Comparison of ENCODE assay signal across 20 cellular contexts in genomic region chr18:25915907-25916306, GRCh38.
DNase-seq lines count a peak whose midpoint lies in the region; ATAC-seq and TF ChIP-seq lines count a peak whose summit lies in the region.
"Had no signal": no experiment of that assay in that cellular context is flagged by ENCODE, and none has a peak within 500 bp of the region (broad histone marks: within the 10 kb centered on the region; RNA-seq: fewer than 3 reads in every experiment).

No MANE protein-coding gene starts in this region.

- ATAC-seq in HG02973 (IDR thresholded peaks at IDR 0.05; ENCODE audit: unreplicated experiment) (no peak), HG03469 (IDR thresholded peaks at IDR 0.05; ENCODE audit: unreplicated experiment) (no peak)
- ATAC-seq: activated CD4-positive, alpha-beta T cell treated with anti-CD3 and anti-CD28 coated beads for 36 hours; left lung; stimulated activated naive CD8-positive, alpha-beta T cell treated with anti-CD3 and anti-CD28 coated beads, Interleukin-15, Interleukin-2, amounts not matched to agents 100 U/mL and 50 U/mL, for 24 hours had no signal

- H3K4me2 ChIP-seq in mammary epithelial cell (ENCODE audit: insufficient read depth, low read depth, low read length) (no peak overlapping the region), MM.1S (ENCODE audit: low read depth, low read length) (no peak overlapping the region), smooth muscle cell (no peak overlapping the region)

- H3K36me3 ChIP-seq in mammary epithelial cell (ENCODE audit: insufficient read depth, low read length) (no peaks in the 10 kb centered on the region), breast epithelium (no peaks in the 10 kb centered on the region), MM.1S (replicated peaks; ENCODE audit: insufficient read depth, low read length) (no peaks in the 10 kb centered on the region), endodermal cell (ENCODE audit: control insufficient read depth, insufficient read depth, low read length) (no peaks in the 10 kb centered on the region), smooth muscle cell (ENCODE audit: low read depth) (no peaks in the 10 kb centered on the region)
- H3K36me3 ChIP-seq: left lung, vagina had no signal

- 67% methylated on average over 4 of the region's 4 CpGs for WGBS in mammary epithelial cell (ENCODE audit: low coverage, missing lambda C conversion rate)
- WGBS in endodermal cell (ENCODE audit: insufficient coverage in 1 of 2, insufficient read length in 1 of 2), 2 experiments: 85% methylated on average over 3 of the region's 4 CpGs; no CpG with 5 or more reads in 1 of the 2 experiments
- WGBS in smooth muscle cell (ENCODE audit: low lambda C conversion rate): 95% methylated on average over 4 of the region's 4 CpGs

- H3K36me3 Mint-ChIP-seq in endodermal cell (ENCODE audit: low read depth): no peaks in the 10 kb centered on the region
- H3K36me3 Mint-ChIP-seq: activated naive CD4-positive, alpha-beta T cell treated with anti-CD3 and anti-CD28 coated beads, Interleukin-2, amount 50 U/mL, for 24 hours had no signal

- H3K4me1 ChIP-seq in mammary epithelial cell (ENCODE audit: insufficient read depth, low read length): no peaks in the 10 kb centered on the region
- no peaks in the 10 kb centered on the region for H3K4me1 ChIP-seq in breast epithelium
- no peaks in the 10 kb centered on the region for H3K4me1 ChIP-seq in MM.1S (ENCODE audit: low read length)
- H3K4me1 ChIP-seq in endodermal cell (ENCODE audit: control insufficient read depth, insufficient read depth, low read length): no peaks in the 10 kb centered on the region
- no peaks in the 10 kb centered on the region for H3K4me1 ChIP-seq in smooth muscle cell (ENCODE audit: low read depth)
- H3K4me1 ChIP-seq: left lung, parathyroid adenoma, vagina had no signal

- CTCF ChIA-PET in mammary epithelial cell (lab: Charles Lee; ENCODE audit: low non-redundant PET): no interaction called here

- no peak for TF ChIP-seq POLR2A in breast epithelium (IDR thresholded peaks at IDR 0.05)

- in situ Hi-C loops in mammary epithelial cell (cut with MboI; ENCODE audit: low sequenced_read_pairs in 2 of 2): no loop called here

- peaks cover 2% of the 10 kb centered on the region for H3K27me3 Mint-ChIP-seq in endodermal cell (ENCODE audit: insufficient read depth)

- no peak overlapping the region for H3K4me3 ChIP-seq in mammary epithelial cell (replicated peaks in 1 of 3; ENCODE audit: insufficient read depth in 1 of 3, low read depth in 2 of 3, low read length in 3 of 3)
- H3K4me3 ChIP-seq in breast epithelium: no peak overlapping the region
- H3K4me3 ChIP-seq in MM.1S (ENCODE audit: low read length): no peak overlapping the region
- no peak overlapping the region for H3K4me3 ChIP-seq in endodermal cell (ENCODE audit: low read length)
- H3K4me3 ChIP-seq in smooth muscle cell: no peak overlapping the region
- H3K4me3 ChIP-seq: left lung, vagina had no signal

- H3K9me3 ChIP-seq in mammary epithelial cell (replicated peaks; ENCODE audit: insufficient read depth, low read length) (no peaks in the 10 kb centered on the region), breast epithelium (no peaks in the 10 kb centered on the region), MM.1S (replicated peaks; ENCODE audit: insufficient read depth, low read length) (no peaks in the 10 kb centered on the region), endodermal cell (ENCODE audit: control insufficient read depth, low read length) (no peaks in the 10 kb centered on the region), smooth muscle cell (replicated peaks; ENCODE audit: low read depth) (no peaks in the 10 kb centered on the region)
- H3K9me3 ChIP-seq: left lung, vagina had no signal

- TF ChIP-seq CTCF in mammary epithelial cell (conservative IDR thresholded peaks at IDR 0.05 in 1 of 2, IDR thresholded peaks at IDR 0.05 in 1 of 2; ENCODE audit: extremely low read depth in 1 of 2, insufficient read depth in 1 of 2, low read depth in 1 of 2, low read length in 2 of 2) (peak; percentile 15 to 21), breast epithelium (IDR thresholded peaks at IDR 0.05) (no peak), MM.1S (IDR thresholded peaks at IDR 0.05; ENCODE audit: low read length) (peak; percentile 36), endodermal cell (conservative IDR thresholded peaks at IDR 0.05) (peak; percentile 73), smooth muscle cell (IDR thresholded peaks at IDR 0.05; ENCODE audit: borderline replicate concordance, insufficient read depth, poor library complexity, severe bottlenecking) (peak; percentile 17)

- H3K9me3 Mint-ChIP-seq in endodermal cell: no peaks in the 10 kb centered on the region
- H3K9me3 Mint-ChIP-seq: activated naive CD4-positive, alpha-beta T cell treated with anti-CD3 and anti-CD28 coated beads, Interleukin-2, amount 50 U/mL, for 24 hours had no signal

- H4K20me1 ChIP-seq in mammary epithelial cell (ENCODE audit: insufficient read depth, low read length): no peaks in the 10 kb centered on the region
- H4K20me1 ChIP-seq in MM.1S (ENCODE audit: insufficient read depth, low read length): no peaks in the 10 kb centered on the region
- H4K20me1 ChIP-seq in smooth muscle cell (ENCODE audit: low read depth): no peaks in the 10 kb centered on the region

- no peaks in the 10 kb centered on the region for H3K4me1 Mint-ChIP-seq in endodermal cell
- H3K4me1 Mint-ChIP-seq: activated CD4-positive, alpha-beta T cell treated with anti-CD3 and anti-CD28 coated beads for 36 hours; activated naive CD4-positive, alpha-beta T cell treated with anti-CD3 and anti-CD28 coated beads, Interleukin-2, amount 50 U/mL, for 24 hours had no signal

- H3K9me2 ChIP-seq in MM.1S (replicated peaks; ENCODE audit: insufficient read depth, low read length): no peaks in the 10 kb centered on the region

- H3K79me2 ChIP-seq in mammary epithelial cell (ENCODE audit: insufficient read depth, low read length) (no peaks in the 10 kb centered on the region), MM.1S (ENCODE audit: low read length) (no peaks in the 10 kb centered on the region), smooth muscle cell (ENCODE audit: low read depth) (no peaks in the 10 kb centered on the region)
- H3K79me2 ChIP-seq: parathyroid adenoma had no signal

- H3F3A ChIP-seq in MM.1S (ENCODE audit: insufficient read depth, low read length): no peaks in the 10 kb centered on the region
- no peaks in the 10 kb centered on the region for H3F3A ChIP-seq in smooth muscle cell (ENCODE audit: low read depth)

- no TSS peak for BruUV-seq in mammary epithelial cell (replicated peaks; lab: Mats Ljungman, UMichigan)

- intact Hi-C loops in mammary epithelial cell (cut with micrococcal nuclease) (no loop called here), breast epithelium (cut with DNase I; ENCODE audit: low total_unique reads) (loop anchor here (10.0 kb wide), 1 partner anchor 1859 kb away; no protein-coding TSS in a partner anchor)

- no peak overlapping the region for H2AFZ ChIP-seq in mammary epithelial cell (ENCODE audit: low read depth, low read length)
- no peak overlapping the region for H2AFZ ChIP-seq in MM.1S (ENCODE audit: low read length)
- H2AFZ ChIP-seq in smooth muscle cell (ENCODE audit: low read depth): no peak overlapping the region
- H2AFZ ChIP-seq: parathyroid adenoma had no signal

- H3K4me3 Mint-ChIP-seq in endodermal cell: no peak overlapping the region
- H3K4me3 Mint-ChIP-seq: activated CD4-positive, alpha-beta T cell treated with anti-CD3 and anti-CD28 coated beads for 36 hours; activated naive CD4-positive, alpha-beta T cell treated with anti-CD3 and anti-CD28 coated beads, Interleukin-2, amount 50 U/mL, for 24 hours had no signal

- no peak overlapping the region for H3K27ac Mint-ChIP-seq in endodermal cell
- H3K27ac Mint-ChIP-seq: activated CD4-positive, alpha-beta T cell treated with anti-CD3 and anti-CD28 coated beads for 36 hours; activated naive CD4-positive, alpha-beta T cell treated with anti-CD3 and anti-CD28 coated beads, Interleukin-2, amount 50 U/mL, for 24 hours had no signal

- DNase-seq in mammary epithelial cell (no peak), breast epithelium (ENCODE audit: low spot score in 2 of 2) (no peak), MM.1S (no peak), endodermal cell (no peak), smooth muscle cell (lab: John Stamatoyannopoulos, UW; ENCODE audit: unreplicated experiment) (no peak), nucleus accumbens (lab: John Stamatoyannopoulos, UW) (no peak)
- DNase-seq: activated CD4-positive, alpha-beta T cell treated with anti-CD3 and anti-CD28 coated beads for 36 hours; activated T-cell treated with anti-CD3 and anti-CD28 coated beads for 4 hours; effector CD8-positive, alpha-beta T cell; GDM1; left lung; NCI-H187 treated with DMSO at 0.1 percent for 48 hours; stimulated activated CD4-positive, alpha-beta T cell treated with anti-CD3 and anti-CD28 coated beads, Interleukin-12 subunit alpha, Interleukin-12 subunit beta, amount 100 ng/mL, for 4 hours; stimulated activated naive CD8-positive, alpha-beta T cell treated with anti-CD3 and anti-CD28 coated beads, Interleukin-15, Interleukin-2, amounts not matched to agents 100 U/mL and 50 U/mL, for 24 hours had no signal

- dilution Hi-C loops in mammary epithelial cell (cut with HindIII; ENCODE audit: low sequenced_read_pairs): no loop called here

- H3K9ac ChIP-seq in mammary epithelial cell (ENCODE audit: insufficient read depth, low read length): no peak overlapping the region
- H3K9ac ChIP-seq in MM.1S (ENCODE audit: low read length): no peak overlapping the region
- H3K9ac ChIP-seq in endodermal cell (ENCODE audit: extremely low read depth, low read length, poor library complexity, severe bottlenecking): no peak overlapping the region
- H3K9ac ChIP-seq in smooth muscle cell (ENCODE audit: low read depth): no peak overlapping the region
- H3K9ac ChIP-seq: parathyroid adenoma had no signal

- no peak overlapping the region for H3K27ac ChIP-seq in mammary epithelial cell (ENCODE audit: insufficient read depth, low read depth, low read length)
- H3K27ac ChIP-seq in breast epithelium: no peak overlapping the region
- no peak overlapping the region for H3K27ac ChIP-seq in MM.1S (ENCODE audit: low read length)
- H3K27ac ChIP-seq in endodermal cell (ENCODE audit: low read depth, low read length): no peak overlapping the region
- H3K27ac ChIP-seq in smooth muscle cell (ENCODE audit: low read depth): no peak overlapping the region
- H3K27ac ChIP-seq: HL-60, left lung, parathyroid adenoma, vagina had no signal

- peaks cover 2% of the 10 kb centered on the region for H3K27me3 ChIP-seq in mammary epithelial cell (ENCODE audit: insufficient read depth, low read length)
- no peaks in the 10 kb centered on the region for H3K27me3 ChIP-seq in breast epithelium
- no peaks in the 10 kb centered on the region for H3K27me3 ChIP-seq in MM.1S (replicated peaks; ENCODE audit: insufficient read depth, low read length)
- no peaks in the 10 kb centered on the region for H3K27me3 ChIP-seq in endodermal cell (ENCODE audit: control insufficient read depth, insufficient read depth, low read length, poor library complexity, severe bottlenecking)
- no peaks in the 10 kb centered on the region for H3K27me3 ChIP-seq in smooth muscle cell (ENCODE audit: low read depth)
- H3K27me3 ChIP-seq: left lung, vagina had no signal

Comparison
In these comparisons a context has a peak if more than half of its experiments do, and no peak if none do; other contexts are left out.
1. CTCF ChIP-seq: peak in mammary epithelial cell (2 of 2), MM.1S (single experiment), endodermal cell (single experiment) and smooth muscle cell (single experiment); none in breast epithelium (0 of 3).